Comparison of ENCODE assay signal across 10 cellular contexts in genomic region chr10:123156091-123156490, GRCh38.
DNase-seq lines count a peak whose midpoint lies in the region; ATAC-seq and TF ChIP-seq lines count a peak whose summit lies in the region.
"Had no signal": no experiment of that assay in that cellular context is flagged by ENCODE, and none has a peak within 500 bp of the region (broad histone marks: within the 10 kb centered on the region; RNA-seq: fewer than 3 reads in every experiment).

No MANE protein-coding gene starts in this region.

- H3K27me3 ChIP-seq in OCI-LY3 (ENCODE audit: low read depth, low read length) = no peaks in the 10 kb centered on the region
- H3K27me3 ChIP-seq in effector memory CD4-positive, alpha-beta T cell (replicated peaks; ENCODE audit: control insufficient read depth, insufficient read depth, low read length, poor library complexity, severe bottlenecking) = peaks cover 6% of the 10 kb centered on the region

- DNase-seq in activated naive CD4-positive, alpha-beta T cell treated with anti-CD3 and anti-CD28 coated beads, Interleukin-2, amount 50 U/mL, for 16 hours = no peak
- DNase-seq in choroid plexus epithelial cell (ENCODE audit: low read depth) = peak; percentile 29
- no peak for DNase-seq in stimulated activated effector memory CD8-positive, alpha-beta T cell treated with anti-CD3 and anti-CD28 coated beads, Interleukin-12 subunit alpha, Interleukin-12 subunit beta, amount 100 ng/mL, for 72 hours (ENCODE audit: low spot score in 2 of 2)
- no peak for DNase-seq in stimulated activated naive CD4-positive, alpha-beta T cell (lab: John Stamatoyannopoulos, UW)
- no peak for DNase-seq in effector memory CD4-positive, alpha-beta T cell
- DNase-seq: left ventricle myocardium inferior had no signal

- peaks cover 44% of the 10 kb centered on the region for H4K20me1 ChIP-seq in OCI-LY3 (ENCODE audit: insufficient read depth, low read length)

- H2AFZ ChIP-seq in OCI-LY3 (ENCODE audit: low read depth, low read length) = no peak overlapping the region

- peaks cover 69% of the 10 kb centered on the region for H3K79me2 ChIP-seq in OCI-LY3 (ENCODE audit: low read length)

- H3K4me2 ChIP-seq in OCI-LY3 (ENCODE audit: low read length) = peak overlapping the region; percentile 95

- H3K27me3 Mint-ChIP-seq in activated naive CD4-positive, alpha-beta T cell treated with anti-CD3 and anti-CD28 coated beads, Interleukin-2, amount 50 U/mL, for 24 hours = no peaks in the 10 kb centered on the region

- no peaks in the 10 kb centered on the region for H3K9me3 Mint-ChIP-seq in activated naive CD4-positive, alpha-beta T cell treated with anti-CD3 and anti-CD28 coated beads, Interleukin-2, amount 50 U/mL, for 24 hours
- H3K9me3 Mint-ChIP-seq in stimulated activated effector memory CD8-positive, alpha-beta T cell treated with anti-CD3 and anti-CD28 coated beads, Interleukin-12 subunit alpha, Interleukin-12 subunit beta, amount 100 ng/mL, for 72 hours = no peaks in the 10 kb centered on the region

- H3K27ac ChIP-seq in OCI-LY3 (ENCODE audit: low read length) = no peak overlapping the region
- no peak overlapping the region for H3K27ac ChIP-seq in effector memory CD4-positive, alpha-beta T cell (ENCODE audit: insufficient read depth, low read length, poor library complexity, severe bottlenecking)
- H3K27ac ChIP-seq: left ventricle myocardium inferior, spleen had no signal

- no peak for TF ChIP-seq CTCF in OCI-LY3 (IDR thresholded peaks at IDR 0.05; ENCODE audit: low read depth, low read length)
- no peak for TF ChIP-seq CTCF in choroid plexus epithelial cell (conservative IDR thresholded peaks at IDR 0.05; ENCODE audit: low read depth, low read length)

- H3K27ac Mint-ChIP-seq in activated naive CD4-positive, alpha-beta T cell treated with anti-CD3 and anti-CD28 coated beads, Interleukin-2, amount 50 U/mL, for 24 hours = peak overlapping the region; percentile 3
- H3K27ac Mint-ChIP-seq in stimulated activated effector memory CD8-positive, alpha-beta T cell treated with anti-CD3 and anti-CD28 coated beads, Interleukin-12 subunit alpha, Interleukin-12 subunit beta, amount 100 ng/mL, for 72 hours = peak overlapping the region; percentile 1

- H3K9me3 ChIP-seq in OCI-LY3 (ENCODE audit: insufficient read depth, low read length) = no peaks in the 10 kb centered on the region
- no peaks in the 10 kb centered on the region for H3K9me3 ChIP-seq in effector memory CD4-positive, alpha-beta T cell (ENCODE audit: control insufficient read depth, low read length)
- H3K9me3 ChIP-seq: left ventricle myocardium inferior, spleen had no signal

- peak overlapping the region; percentile 99 for H3K4me3 Mint-ChIP-seq in activated naive CD4-positive, alpha-beta T cell treated with anti-CD3 and anti-CD28 coated beads, Interleukin-2, amount 50 U/mL, for 24 hours
- peak overlapping the region; percentile 99 for H3K4me3 Mint-ChIP-seq in stimulated activated effector memory CD8-positive, alpha-beta T cell treated with anti-CD3 and anti-CD28 coated beads, Interleukin-12 subunit alpha, Interleukin-12 subunit beta, amount 100 ng/mL, for 72 hours

- no peak for ATAC-seq in stimulated activated effector memory CD8-positive, alpha-beta T cell treated with anti-CD3 and anti-CD28 coated beads, Interleukin-12 subunit alpha, Interleukin-12 subunit beta, amount 100 ng/mL, for 72 hours
- no peak for ATAC-seq in HG02885 (IDR thresholded peaks at IDR 0.05; ENCODE audit: poor library complexity, unreplicated experiment)

- H3K4me3 ChIP-seq in OCI-LY3 (ENCODE audit: low read length) (peak overlapping the region; percentile 99), choroid plexus epithelial cell (ENCODE audit: low read depth, low read length) (no peak overlapping the region)
- no peak overlapping the region for H3K4me3 ChIP-seq in effector memory CD4-positive, alpha-beta T cell (ENCODE audit: insufficient read depth, low read depth, low read length, poor library complexity, severe bottlenecking)

- peaks cover 20% of the 10 kb centered on the region for H3K36me3 Mint-ChIP-seq in activated naive CD4-positive, alpha-beta T cell treated with anti-CD3 and anti-CD28 coated beads, Interleukin-2, amount 50 U/mL, for 24 hours
- H3K36me3 Mint-ChIP-seq in stimulated activated effector memory CD8-positive, alpha-beta T cell treated with anti-CD3 and anti-CD28 coated beads, Interleukin-12 subunit alpha, Interleukin-12 subunit beta, amount 100 ng/mL, for 72 hours = peaks cover 81% of the 10 kb centered on the region

- no peak overlapping the region for H3K9ac ChIP-seq in OCI-LY3 (ENCODE audit: low read length)

- peaks cover 53% of the 10 kb centered on the region for H3K4me1 ChIP-seq in OCI-LY3 (ENCODE audit: low read length)
- peaks cover 44% of the 10 kb centered on the region for H3K4me1 ChIP-seq in effector memory CD4-positive, alpha-beta T cell (ENCODE audit: control insufficient read depth, insufficient read depth, low read length, poor library complexity, severe bottlenecking)

- peaks cover 79% of the 10 kb centered on the region for H3K4me1 Mint-ChIP-seq in activated naive CD4-positive, alpha-beta T cell treated with anti-CD3 and anti-CD28 coated beads, Interleukin-2, amount 50 U/mL, for 24 hours
- peaks cover 65% of the 10 kb centered on the region for H3K4me1 Mint-ChIP-seq in stimulated activated effector memory CD8-positive, alpha-beta T cell treated with anti-CD3 and anti-CD28 coated beads, Interleukin-12 subunit alpha, Interleukin-12 subunit beta, amount 100 ng/mL, for 72 hours

- H3K36me3 ChIP-seq in OCI-LY3 (replicated peaks; ENCODE audit: low read depth, low read length) = peaks cover 61% of the 10 kb centered on the region
- peaks cover 14% of the 10 kb centered on the region for H3K36me3 ChIP-seq in effector memory CD4-positive, alpha-beta T cell (ENCODE audit: control insufficient read depth, insufficient read depth, low read length)
